24 cellular contexts compared by ENCODE assay signal in the genomic region with DNA sequence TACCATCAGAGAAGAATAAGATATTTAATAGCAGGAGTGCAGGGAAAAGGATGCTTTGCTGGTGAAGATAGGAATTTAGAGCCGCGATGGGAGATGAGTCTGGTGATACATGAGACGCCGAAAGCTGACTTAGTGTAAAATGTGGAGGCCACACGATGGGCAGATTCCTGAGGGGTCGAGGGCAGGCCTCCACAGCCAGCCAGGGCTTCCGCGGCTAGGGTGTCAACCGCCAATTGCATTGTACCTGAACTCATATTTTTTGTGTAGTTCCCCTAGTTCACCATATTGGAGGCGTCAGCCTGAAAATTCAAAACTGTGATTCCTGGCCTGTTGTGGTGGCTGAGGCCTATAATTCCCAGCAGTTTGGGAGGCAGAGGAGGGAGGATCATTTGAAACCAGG. TPM values are rescaled to one million over a fixed set of nuclear protein-coding genes. Genes with fewer than 3 reads are reported as not detected.
A peak's percentile ranks its signal among the peaks of the same experiment; 100 is the strongest.
DNase-seq lines count a peak whose midpoint lies in the region; ATAC-seq and TF ChIP-seq lines count a peak whose summit lies in the region.
"Had no signal": no experiment of that assay in that cellular context is flagged by ENCODE, and none has a peak within 500 bp of the region (broad histone marks: within the 10 kb centered on the region; RNA-seq: fewer than 3 reads in every experiment).

No MANE protein-coding gene starts in this region.

- TF ChIP-seq CTCF in sigmoid colon (IDR thresholded peaks at IDR 0.05) (no peak), upper lobe of right lung (IDR thresholded peaks at IDR 0.05) (no peak)

- CTCF ChIA-PET in activated CD4-positive, alpha-beta T cell treated with anti-CD3 and anti-CD28 coated beads for 36 hours (lab: Charles Lee): interaction anchor here (0.6 to 1.0 kb wide), 3 partner anchors 9 to 410 kb away, joined by 3 to 5 read pairs (median 4); no protein-coding TSS in a partner anchor

- no peaks in the 10 kb centered on the region for H3K9me3 Mint-ChIP-seq in activated CD4-positive, alpha-beta T cell treated with anti-CD3 and anti-CD28 coated beads for 36 hours (ENCODE audit: low read depth)
- H3K9me3 Mint-ChIP-seq: GM23338 had no signal

- TF ChIP-seq POLR2A in sigmoid colon (IDR thresholded peaks at IDR 0.05): no peak

- H3K4me1 Mint-ChIP-seq in activated CD4-positive, alpha-beta T cell treated with anti-CD3 and anti-CD28 coated beads for 36 hours: peaks cover 12% of the 10 kb centered on the region
- peaks cover 15% of the 10 kb centered on the region for H3K4me1 Mint-ChIP-seq in T-helper 17 cell

- POLR2A ChIA-PET in activated CD4-positive, alpha-beta T cell treated with anti-CD3 and anti-CD28 coated beads for 36 hours (lab: Charles Lee): no interaction called here

- H3K27me3 ChIP-seq in sigmoid colon (no peaks in the 10 kb centered on the region), upper lobe of right lung (no peaks in the 10 kb centered on the region)

- intact Hi-C loops in activated CD4-positive, alpha-beta T cell treated with anti-CD3 and anti-CD28 coated beads for 36 hours (cut with DNase I, micrococcal nuclease): no loop called here
- intact Hi-C loops in sigmoid colon (cut with DNase I) (no loop called here), upper lobe of right lung (cut with DNase I) (no loop called here)

- no peak for DNase-seq in activated CD4-positive, alpha-beta T cell treated with anti-CD3 and anti-CD28 coated beads for 36 hours
- no peak for DNase-seq in activated CD4-positive, alpha-beta T cell treated with anti-CD3 and anti-CD28 coated beads for 48 hours
- no peak for DNase-seq in T-helper 17 cell
- DNase-seq in islet precursor cell: peak; percentile 35
- peak; percentile 10 for DNase-seq in sigmoid colon
- DNase-seq in upper lobe of right lung: no peak
- no peak for DNase-seq in glomerular visceral epithelial cell (ENCODE audit: extremely low spot score)
- DNase-seq: 8988T, Caco-2, DMS153, GF-D8, HCEC 1CT, MM.1S, NCI-H1092, NCI-H1436 treated with DMSO at 0.1 percent for 48 hours, NCI-H2029, NCI-H2171, NCI-H748 treated with DMSO at 0.1 percent for 48 hours, Right ventricle myocardium superior had no signal

- TF ChIP-seq EP300 in sigmoid colon (IDR thresholded peaks at IDR 0.05): no peak

- H3K27ac Mint-ChIP-seq in activated CD4-positive, alpha-beta T cell treated with anti-CD3 and anti-CD28 coated beads for 36 hours: peak overlapping the region; percentile 29
- peak overlapping the region; percentile 14 for H3K27ac Mint-ChIP-seq in T-helper 17 cell
- H3K27ac Mint-ChIP-seq: GM23338 had no signal

- no peaks in the 10 kb centered on the region for H3K4me1 ChIP-seq in sigmoid colon
- no peaks in the 10 kb centered on the region for H3K4me1 ChIP-seq in upper lobe of right lung
- H3K4me1 ChIP-seq: Caco-2 had no signal

- H3K36me3 Mint-ChIP-seq in activated CD4-positive, alpha-beta T cell treated with anti-CD3 and anti-CD28 coated beads for 36 hours (ENCODE audit: low read depth): no peaks in the 10 kb centered on the region
- peaks cover 3% of the 10 kb centered on the region for H3K36me3 Mint-ChIP-seq in T-helper 17 cell (ENCODE audit: low read depth)

- H3K9me3 ChIP-seq in T-helper 17 cell (ENCODE audit: control insufficient read depth, low read length, poor library complexity, severe bottlenecking): no peaks in the 10 kb centered on the region
- no peaks in the 10 kb centered on the region for H3K9me3 ChIP-seq in sigmoid colon
- no peaks in the 10 kb centered on the region for H3K9me3 ChIP-seq in upper lobe of right lung
- H3K9me3 ChIP-seq: Caco-2 had no signal

- H3K36me3 ChIP-seq in sigmoid colon (no peaks in the 10 kb centered on the region), upper lobe of right lung (no peaks in the 10 kb centered on the region)

- no peak for ATAC-seq in activated CD4-positive, alpha-beta T cell treated with anti-CD3 and anti-CD28 coated beads for 36 hours
- ATAC-seq in T-helper 17 cell (no peak), upper lobe of right lung (no peak), GM21381 (IDR thresholded peaks at IDR 0.05; ENCODE audit: unreplicated experiment) (no peak)
- ATAC-seq: GM23338 had no signal

- H3K27ac ChIP-seq in sigmoid colon (no peak overlapping the region), upper lobe of right lung (no peak overlapping the region)

- H3K4me3 ChIP-seq in sigmoid colon (no peak overlapping the region), upper lobe of right lung (no peak overlapping the region)
- H3K4me3 ChIP-seq: GM23338 had no signal

- 93 to 94% methylated on average over 10 of the region's 10 CpGs for whole genome bisulfite sequencing in sigmoid colon, 2 donors

- no peak overlapping the region for H3K4me3 Mint-ChIP-seq in activated CD4-positive, alpha-beta T cell treated with anti-CD3 and anti-CD28 coated beads for 36 hours
- no peak overlapping the region for H3K4me3 Mint-ChIP-seq in T-helper 17 cell
- H3K4me3 Mint-ChIP-seq: GM23338 had no signal

- no peaks in the 10 kb centered on the region for H3K27me3 Mint-ChIP-seq in activated CD4-positive, alpha-beta T cell treated with anti-CD3 and anti-CD28 coated beads for 36 hours
- H3K27me3 Mint-ChIP-seq in T-helper 17 cell: no peaks in the 10 kb centered on the region

RNA-seq across cellular contexts. Expression of a gene that starts 8.5 kb away (rescaled TPM):
- total RNA-seq in activated CD4-positive, alpha-beta T cell treated with anti-CD3 and anti-CD28 coated beads for 36 hours: 1 to 10 TPM; 2.4 to 2.5 TPM
- total RNA-seq in T-helper 17 cell: 1 to 10 TPM in 1 of 2 donors, under 1 TPM in 1; 0.37 to 2.6 TPM
- 1 to 10 TPM in 1 of 4 donors, under 1 TPM in 2, not detected in 1; 0.36 to 2.2 (median 0.55) TPM for total RNA-seq in sigmoid colon
- 10 to 100 TPM in 1 of 3 donors, 1 to 10 TPM in 2; 3.6 to 11.6 (median 6.5) TPM for polyA plus RNA-seq in sigmoid colon
- total RNA-seq in upper lobe of right lung: 6.3 TPM
- total RNA-seq: OCI-LY7, Right ventricle myocardium superior had no signal

RNA-seq across cellular contexts. Expression of a gene that starts 42.2 kb away (rescaled TPM):
- total RNA-seq in activated CD4-positive, alpha-beta T cell treated with anti-CD3 and anti-CD28 coated beads for 36 hours: not detected
- not detected for total RNA-seq in T-helper 17 cell
- not detected for total RNA-seq in sigmoid colon
- 1 to 10 TPM; 5.5 to 9.0 (median 8.6) TPM for polyA plus RNA-seq in sigmoid colon
- total RNA-seq in upper lobe of right lung: not detected
- total RNA-seq: GM23338, LHCN-M2, OCI-LY7, Right ventricle myocardium superior had no signal
- polyA plus RNA-seq: AG04450, GM23338 had no signal

Comparison
In these comparisons a context has a peak if more than half of its experiments do, and no peak if none do; other contexts are left out.
1. DNase-seq: peak in islet precursor cell (single experiment) and sigmoid colon (single experiment); none in activated CD4-positive, alpha-beta T cell treated with anti-CD3 and anti-CD28 coated beads for 36 hours (single experiment), activated CD4-positive, alpha-beta T cell treated with anti-CD3 and anti-CD28 coated beads for 48 hours (single experiment), T-helper 17 cell (0 of 3), upper lobe of right lung (single experiment) and glomerular visceral epithelial cell (single experiment).